16 cellular contexts compared by ENCODE assay signal in genomic region chr2:237413293-237414055, GRCh38. TPM values are rescaled to one million over a fixed set of nuclear protein-coding genes. Genes with fewer than 3 reads are reported as not detected.
DNase-seq lines count a peak whose midpoint lies in the region; ATAC-seq and TF ChIP-seq lines count a peak whose summit lies in the region.
"Had no signal": no experiment of that assay in that cellular context is flagged by ENCODE, and none has a peak within 500 bp of the region (broad histone marks: within the 10 kb centered on the region; RNA-seq: fewer than 3 reads in every experiment).

No MANE protein-coding gene starts in this region.

- H3K27ac ChIP-seq in HUES64 (ENCODE audit: low read depth, low read length) (no peak overlapping the region), esophagus (ENCODE audit: low read depth in 2 of 2, low read length in 1 of 2) (peak overlapping the region; percentile 80 to 83), mesodermal cell (ENCODE audit: low read depth, low read length, severe bottlenecking) (no peak overlapping the region), testis (peak overlapping the region; percentile 90 to 93)
- H3K27ac ChIP-seq: SJCRH30 had no signal

- H3K4me1 ChIP-seq in HUES64 (ENCODE audit: insufficient read depth, low read length) (0 out of 2 replicates have a peak, but pooled peaks cover 7% of the 10 kb centered on the region), esophagus (ENCODE audit: control insufficient read depth in 2 of 2, insufficient read depth in 2 of 2, low read length in 1 of 2) (no peaks in the 10 kb centered on the region), mesodermal cell (ENCODE audit: control insufficient read depth, insufficient read depth, low read length, poor library complexity, severe bottlenecking) (peaks cover 29% of the 10 kb centered on the region), testis (no peaks in the 10 kb centered on the region)
- H3K4me1 ChIP-seq: SJCRH30 had no signal

- in situ Hi-C loops in KBM-7 (cut with MboI; ENCODE audit: low pct_unique_long_range_greater_than_20kb, low sequenced_read_pairs), result no loop called here

- WGBS in HUES64, result 94% methylated on average over 25 of the region's 25 CpGs
- WGBS in esophagus, 2 donors, result 60 to 61% methylated on average over 25 of the region's 25 CpGs
- 92 to 96% methylated on average over 23 of the region's 25 CpGs for WGBS in mesodermal cell (ENCODE audit: insufficient coverage in 2 of 2), 2 experiments
- WGBS in testis, 2 donors, result 46 to 48% methylated on average over 23 to 25 of the region's 25 CpGs

- H3K9me3 ChIP-seq in HUES64 (ENCODE audit: insufficient read depth, low read depth, low read length) (no peaks in the 10 kb centered on the region), esophagus (ENCODE audit: control insufficient read depth in 2 of 2, insufficient read depth in 1 of 2, low read depth in 1 of 2, low read length in 1 of 2) (no peaks in the 10 kb centered on the region), mesodermal cell (ENCODE audit: control insufficient read depth, low read length) (no peaks in the 10 kb centered on the region), testis (no peaks in the 10 kb centered on the region)
- H3K9me3 ChIP-seq: SJCRH30 had no signal

- no peak for TF ChIP-seq POLR2A in testis (IDR thresholded peaks at IDR 0.05)

- intact Hi-C loops in testis (cut with DNase I; ENCODE audit: low total_unique reads), result loop anchor here (10.0 kb wide), 2 partner anchors 119 to 259 kb away; no protein-coding TSS in a partner anchor

- H3K4me3 ChIP-seq in HUES64 (ENCODE audit: low read length), result peak overlapping the region; percentile 20; the same call in 1 of the 2 replicates
- peak overlapping the region; percentile 30 to 36 for H3K4me3 ChIP-seq in esophagus (ENCODE audit: low read depth in 1 of 2, low read length in 2 of 2)
- H3K4me3 ChIP-seq in mesodermal cell (ENCODE audit: extremely low read depth, insufficient read depth, low read length, poor library complexity, severe bottlenecking), result peak overlapping the region; percentile 35
- H3K4me3 ChIP-seq in testis, result peak overlapping the region; percentile 52 to 54
- H3K4me3 ChIP-seq: SJCRH30 had no signal

- no peaks in the 10 kb centered on the region for H3K27me3 ChIP-seq in HUES64 (ENCODE audit: insufficient read depth, low read length)
- no peaks in the 10 kb centered on the region for H3K27me3 ChIP-seq in esophagus (ENCODE audit: control insufficient read depth in 1 of 2, insufficient read depth in 2 of 2, low read length in 2 of 2)
- no peaks in the 10 kb centered on the region for H3K27me3 ChIP-seq in testis

- DNase-seq in testis, result no peak
- no peak for DNase-seq in KBM-7
- no peak for DNase-seq in NAMALWA (ENCODE audit: low spot score)
- DNase-seq in H4 (ENCODE audit: low spot score), result no peak
- DNase-seq: activated CD4-positive, alpha-beta T cell treated with anti-CD3 and anti-CD28 coated beads for 36 hours; CD4-positive, alpha-beta T cell; H9; hypothalamus; MM.1S; NCI-H524; SJCRH30; stimulated activated naive CD4-positive, alpha-beta T cell had no signal

- no peaks in the 10 kb centered on the region for H3K36me3 ChIP-seq in HUES64 (ENCODE audit: insufficient read depth, low read length)
- no peaks in the 10 kb centered on the region for H3K36me3 ChIP-seq in esophagus (ENCODE audit: control insufficient read depth in 2 of 2, insufficient read depth in 2 of 2, low read length in 1 of 2)
- no peaks in the 10 kb centered on the region for H3K36me3 ChIP-seq in mesodermal cell (ENCODE audit: control insufficient read depth, insufficient read depth, low read length)
- no peaks in the 10 kb centered on the region for H3K36me3 ChIP-seq in testis (ENCODE audit: low read depth, missing control alignments)
- H3K36me3 ChIP-seq: SJCRH30 had no signal

- TF ChIP-seq CTCF in testis (IDR thresholded peaks at IDR 0.05), result no peak

- 0 out of 2 replicates have a peak overlapping the region, but pooled peaks have one; percentile 38 for H3K9ac ChIP-seq in HUES64 (ENCODE audit: low read depth, low read length)

- ATAC-seq in HG02610 (IDR thresholded peaks at IDR 0.05; ENCODE audit: unreplicated experiment), result no peak
- ATAC-seq: activated CD4-positive, alpha-beta T cell treated with anti-CD3 and anti-CD28 coated beads for 36 hours had no signal

RNA-seq across cellular contexts. Expression of gene COL6A3, which starts 0.5 kb away (rescaled TPM):
- polyA plus RNA-seq in HUES64 (2013, experiment 1 of 2), result 2.1 TPM
- 2.9 TPM for polyA plus RNA-seq in HUES64 (2013, experiment 2 of 2)
- polyA plus RNA-seq in esophagus, result 10 to 100 TPM in 1 of 2 donors, 1 to 10 TPM in 1; 4.3 to 10.3 TPM
- polyA plus RNA-seq in mesodermal cell (2013, experiment 1 of 2), result 221 TPM
- 227 TPM for polyA plus RNA-seq in mesodermal cell (2013, experiment 2 of 2)
- total RNA-seq in testis, result 10 to 100 TPM; 35.1 to 74.1 TPM
- 93.1 TPM for polyA plus RNA-seq in testis (ENCODE audit: insufficient read depth, low read depth, low replicate concordance)
- total RNA-seq in H4 (2014; rRNA removed; shearing (Covaris generic)), result 202 and 204 TPM in 2 replicates

Comparison
In these comparisons a context has a peak if more than half of its experiments do, and no peak if none do; other contexts are left out.
1. H3K27ac ChIP-seq: peak in esophagus (2 of 2) and testis (2 of 2); none in HUES64 (single experiment) and mesodermal cell (single experiment).
2. Peak in every context shown above with its lines, with median percentiles within 50 percentile points of each other: H3K4me3 ChIP-seq.